Comparison of ENCODE assay signal across 32 cellular contexts in the genomic region with DNA sequence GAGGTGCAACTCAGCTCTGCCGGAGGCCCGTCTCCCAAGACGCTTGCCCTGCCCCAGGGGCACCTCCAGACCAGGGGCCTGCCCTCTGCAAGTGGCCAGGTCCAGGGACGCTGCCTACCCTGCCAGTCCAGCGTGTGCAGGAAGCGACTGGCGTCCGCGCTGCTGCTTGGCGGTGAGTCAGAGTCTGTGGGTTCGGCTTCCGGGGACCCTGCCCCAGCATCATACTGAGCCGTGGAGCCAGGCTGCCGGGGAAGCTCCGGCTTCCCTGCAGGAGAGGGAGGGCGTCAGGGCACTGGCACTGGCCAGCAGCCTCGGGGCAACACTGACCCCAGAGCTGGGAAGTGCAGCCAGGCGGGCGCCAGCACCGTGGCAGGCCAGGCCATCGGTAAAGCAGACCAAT. TPM values are rescaled to one million over a fixed set of nuclear protein-coding genes. Genes with fewer than 3 reads are reported as not detected.
"Had no signal": no experiment of that assay in that cellular context is flagged by ENCODE, and none has a peak within 500 bp of the region (broad histone marks: within the 10 kb centered on the region; RNA-seq: fewer than 3 reads in every experiment).

No MANE protein-coding gene starts in this region.

- H3K79me2 ChIP-seq: hepatocyte had no signal

- H3K4me1 ChIP-seq: adrenal gland, ascending aorta, colonic mucosa, gastroesophageal sphincter, heart right ventricle had no signal

- ATAC-seq: activated CD4-positive, alpha-beta T cell treated with anti-CD3 and anti-CD28 coated beads for 36 hours; activated CD8-positive, alpha-beta memory T cell treated with anti-CD3 and anti-CD28 coated beads, Interleukin-2, amount 10 ng/mL, durations not matched to agents 7 days and 5 days; activated CD8-positive, alpha-beta T cell treated with anti-CD3 and anti-CD28 coated beads, Interleukin-2, amount 10 ng/mL, durations not matched to agents 7 days and 5 days; activated naive CD8-positive, alpha-beta T cell treated with anti-CD3 and anti-CD28 coated beads, Interleukin-2, amount 50 U/mL, for 24 hours; gastroesophageal sphincter; heart right ventricle had no signal

- H3K27me3 ChIP-seq: adrenal gland, ascending aorta, colonic mucosa, esophagus squamous epithelium, gastroesophageal sphincter, heart right ventricle, hepatocyte had no signal

- H3K4me2 ChIP-seq: hepatocyte had no signal

- DNase-seq: activated CD4-positive, alpha-beta memory T cell treated with anti-CD3 and anti-CD28 coated beads for 36 hours; activated CD4-positive, alpha-beta T cell treated with anti-CD3 and anti-CD28 coated beads for 36 hours; activated CD4-positive, alpha-beta T cell treated with anti-CD3 and anti-CD28 coated beads, Interleukin-2, amount 10 ng/mL, durations not matched to agents 24 days and 14 days; activated CD4-positive, CD25-positive, alpha-beta regulatory T cell; activated CD4-positive, CD25-positive, alpha-beta regulatory T cell treated with anti-CD3 and anti-CD28 coated beads, Interleukin-2, amount 50 U/mL, for 72 hours; activated CD8-positive, alpha-beta memory T cell treated with anti-CD3 and anti-CD28 coated beads, Interleukin-2, amount 10 ng/mL, durations not matched to agents 7 days and 5 days; activated CD8-positive, alpha-beta memory T cell treated with anti-CD3 and anti-CD28 coated beads, Interleukin-2, amount 50 U/mL, for 4 hours; activated CD8-positive, alpha-beta T cell treated with anti-CD3 and anti-CD28 coated beads, Interleukin-2, amount 10 ng/mL, durations not matched to agents 7 days and 5 days; activated effector memory CD4-positive, alpha-beta T cell treated with anti-CD3 and anti-CD28 coated beads, Interleukin-2, amount 50 U/mL, for 16 hours; activated naive CD4-positive, alpha-beta T cell treated with anti-CD3 and anti-CD28 coated beads for 36 hours; activated naive CD8-positive, alpha-beta T cell treated with anti-CD3 and anti-CD28 coated beads for 36 hours; activated naive CD8-positive, alpha-beta T cell treated with anti-CD3 and anti-CD28 coated beads, Interleukin-2, amount 50 U/mL, for 24 hours; activated T-cell treated with anti-CD3 and anti-CD28 coated beads, Interleukin-2, amount 50 U/mL, for 1 hour; activated T-cell treated with anti-CD3 and anti-CD28 coated beads, Interleukin-2, amount 50 U/mL, for 48 hours; adrenal gland; central memory CD4-positive, alpha-beta T cell; cerebellar nuclear complex; colonic mucosa; effector CD8-positive, alpha-beta T cell; esophagus squamous epithelium; foreskin melanocyte; heart right ventricle; T-helper 2 cell had no signal

- H3K4me3 ChIP-seq: adrenal gland, ascending aorta, colonic mucosa, esophagus squamous epithelium, gastroesophageal sphincter, heart right ventricle, hepatocyte had no signal

- H3K27ac ChIP-seq: adrenal gland, ascending aorta, colonic mucosa, epithelial cell of prostate, esophagus squamous epithelium, gastroesophageal sphincter, heart right ventricle, hepatocyte had no signal

- H2AFZ ChIP-seq: hepatocyte had no signal

- H3K9me3 ChIP-seq: adrenal gland, ascending aorta, colonic mucosa, esophagus squamous epithelium, gastroesophageal sphincter, heart right ventricle had no signal

- FAIRE-seq: endometrium, endothelial cell of umbilical vein had no signal

RNA-seq across cellular contexts. Expression of gene CPLX1, which starts 42.5 kb away (rescaled TPM):
- total RNA-seq: bronchial epithelial cell, fibroblast of villous mesenchyme, glomerular endothelial cell had no signal
